ENCODE assay signal across 12 cellular contexts in the genomic region with DNA sequence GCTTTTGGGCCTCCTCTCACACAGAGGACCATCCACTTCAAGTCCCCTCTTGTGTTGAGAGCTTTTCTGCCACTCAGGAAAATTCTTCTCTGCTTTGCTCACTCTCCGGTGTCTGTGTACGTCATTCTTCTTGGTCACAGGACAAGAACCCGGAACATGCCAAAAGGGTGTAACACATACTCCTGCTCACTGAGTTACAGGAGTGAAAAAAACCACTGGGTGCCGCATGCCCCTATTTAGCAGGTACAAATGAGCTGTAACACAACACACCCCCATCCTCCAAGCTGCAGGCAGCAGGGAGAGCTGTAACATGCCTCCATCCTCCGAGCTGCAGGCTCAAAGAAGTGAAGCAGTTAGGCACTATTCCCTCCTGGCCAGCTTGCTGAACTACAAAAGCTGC. TPM values are rescaled to one million over a fixed set of nuclear protein-coding genes. Genes with fewer than 3 reads are reported as not detected.
DNase-seq lines count a peak whose midpoint lies in the region; ATAC-seq, FAIRE-seq and TF ChIP-seq lines count a peak whose summit lies in the region.
"Had no signal": no experiment of that assay in that cellular context is flagged by ENCODE, and none has a peak within 500 bp of the region (broad histone marks: within the 10 kb centered on the region; RNA-seq: fewer than 3 reads in every experiment).

No MANE protein-coding gene starts in this region.

- no peak overlapping the region for H3K4me3 Mint-ChIP-seq in dendritic cell treated with granulocyte-macrophage colony-stimulating factor and Interleukin-4, amounts not matched to agents 40 ng/mL and 50 ng/mL, for 4 days
- no peak overlapping the region for H3K4me3 Mint-ChIP-seq in naive thymus-derived CD8-positive, alpha-beta T cell

- peak overlapping the region; percentile 46 for H3K4me2 ChIP-seq in keratinocyte (ENCODE audit: control insufficient read depth, extremely low read depth, insufficient read depth, low read depth, low read length)

- H3K4me3 ChIP-seq in keratinocyte (ENCODE audit: control insufficient read depth in 2 of 3, extremely low read depth in 1 of 3, insufficient read depth in 2 of 3, low read depth in 1 of 3, low read length in 3 of 3), result peak overlapping the region in 1 of 3 experiments; percentile 23
- H3K4me3 ChIP-seq: testis had no signal

- dilution Hi-C loops in keratinocyte (cut with MboI; ENCODE audit: extremely low pct_ligation_motif_present, low sequenced_read_pairs), result no loop called here

- H3K4me1 Mint-ChIP-seq in dendritic cell treated with granulocyte-macrophage colony-stimulating factor and Interleukin-4, amounts not matched to agents 40 ng/mL and 50 ng/mL, for 4 days (ENCODE audit: low read depth), result peaks cover 33% of the 10 kb centered on the region
- no peaks in the 10 kb centered on the region for H3K4me1 Mint-ChIP-seq in naive thymus-derived CD8-positive, alpha-beta T cell

- ATAC-seq in naive thymus-derived CD8-positive, alpha-beta T cell, result no peak

- no peaks in the 10 kb centered on the region for H3K9me3 ChIP-seq in keratinocyte (ENCODE audit: control insufficient read depth, low read depth, low read length)
- H3K9me3 ChIP-seq: testis had no signal

- intact Hi-C loops in dendritic cell treated with granulocyte-macrophage colony-stimulating factor and Interleukin-4, amounts not matched to agents 40 ng/mL and 50 ng/mL, for 4 days (cut with micrococcal nuclease), result no loop called here

- peak; percentile 99 for FAIRE-seq in keratinocyte (lab: Jason Lieb, UNC)

- H2AFZ ChIP-seq in keratinocyte (ENCODE audit: control insufficient read depth, low read length), result no peak overlapping the region

- no peaks in the 10 kb centered on the region for H3K9me3 Mint-ChIP-seq in dendritic cell treated with granulocyte-macrophage colony-stimulating factor and Interleukin-4, amounts not matched to agents 40 ng/mL and 50 ng/mL, for 4 days
- H3K9me3 Mint-ChIP-seq in naive thymus-derived CD8-positive, alpha-beta T cell, result no peaks in the 10 kb centered on the region

- no peaks in the 10 kb centered on the region for H3K9me1 ChIP-seq in keratinocyte (ENCODE audit: control insufficient read depth, extremely low read depth, insufficient read depth, low read length)

- H3K27me3 Mint-ChIP-seq in dendritic cell treated with granulocyte-macrophage colony-stimulating factor and Interleukin-4, amounts not matched to agents 40 ng/mL and 50 ng/mL, for 4 days, result no peaks in the 10 kb centered on the region
- peaks cover 0 to 5% (median 4%) of the 10 kb centered on the region in 5 donors for H3K27me3 Mint-ChIP-seq in naive thymus-derived CD8-positive, alpha-beta T cell

- no peaks in the 10 kb centered on the region for H3K27me3 ChIP-seq in keratinocyte (ENCODE audit: control insufficient read depth, extremely low read depth, insufficient read depth, low read length)
- H3K27me3 ChIP-seq: testis had no signal

- H3K4me1 ChIP-seq in keratinocyte (ENCODE audit: control insufficient read depth, extremely low read depth, insufficient read depth, low read length), result peaks cover 85% of the 10 kb centered on the region

- H3K79me2 ChIP-seq in keratinocyte (ENCODE audit: control insufficient read depth, insufficient read depth, low read length), result peaks cover 14% of the 10 kb centered on the region

- H3K36me3 ChIP-seq in keratinocyte (ENCODE audit: control insufficient read depth in 2 of 2, extremely low read depth in 1 of 2, insufficient read depth in 2 of 2, low read length in 2 of 2), result no peaks in the 10 kb centered on the region

- H3K36me3 Mint-ChIP-seq in dendritic cell treated with granulocyte-macrophage colony-stimulating factor and Interleukin-4, amounts not matched to agents 40 ng/mL and 50 ng/mL, for 4 days (ENCODE audit: low read depth), result no peaks in the 10 kb centered on the region
- no peaks in the 10 kb centered on the region for H3K36me3 Mint-ChIP-seq in naive thymus-derived CD8-positive, alpha-beta T cell

- peak overlapping the region; percentile 94 for H3K27ac ChIP-seq in keratinocyte (ENCODE audit: control insufficient read depth, insufficient read depth, low read length)
- H3K27ac ChIP-seq: testis had no signal

- POLR2A ChIA-PET in naive thymus-derived CD8-positive, alpha-beta T cell (lab: Charles Lee), result no interaction called here

- peak overlapping the region; percentile 12 for H3K27ac Mint-ChIP-seq in dendritic cell treated with granulocyte-macrophage colony-stimulating factor and Interleukin-4, amounts not matched to agents 40 ng/mL and 50 ng/mL, for 4 days
- H3K27ac Mint-ChIP-seq in naive thymus-derived CD8-positive, alpha-beta T cell, result no peak overlapping the region

- peak overlapping the region; percentile 57 for H3K9ac ChIP-seq in keratinocyte (ENCODE audit: control insufficient read depth, extremely low read depth, insufficient read depth, low read length)

- no peaks in the 10 kb centered on the region for H4K20me1 ChIP-seq in keratinocyte (ENCODE audit: control insufficient read depth, extremely low read depth, insufficient read depth, low read length)

- TF ChIP-seq CTCF in keratinocyte (optimal IDR thresholded peaks at IDR 0.05 in 1 of 3, IDR thresholded peaks at IDR 0.05 in 1 of 3, conservative IDR thresholded peaks at IDR 0.05 in 1 of 3; ENCODE audit: extremely low read depth in 1 of 3, insufficient read depth in 2 of 3, low read length in 3 of 3), result peak in 2 of 3 experiments; percentile 6 to 30

- DNase-seq in NCI-H510A (lab: John Stamatoyannopoulos, UW), result peak; percentile 17
- DNase-seq in keratinocyte (ENCODE audit: low read depth, low spot score), result peak; percentile 97
- DNase-seq in stromal cell of bone marrow (ENCODE audit: low read depth), result peak; percentile 21
- DNase-seq in NCI-H1048 (lab: John Stamatoyannopoulos, UW), result no peak
- DNase-seq in Kasumi-1 (lab: John Stamatoyannopoulos, UW), result no peak
- DNase-seq in iPS-NIHi7 (ENCODE audit: extremely low spot score), result no peak
- no peak for DNase-seq in naive thymus-derived CD8-positive, alpha-beta T cell
- DNase-seq: hippocampal formation, NCI-H774, testis had no signal

RNA-seq across cellular contexts. Expression of gene CXCL2, which starts 13.0 kb away (rescaled TPM):
- 0.96 to 39.7 TPM (median 9.7 TPM) in 3 replicates for polyA plus RNA-seq in keratinocyte
- polyA plus RNA-seq in keratinocyte (2011; ENCODE audit: low read depth), result 1.6 TPM
- polyA plus RNA-seq in keratinocyte (2011; cell fraction: cytosol; rRNA removed), result 10.4 and 20.3 TPM in 2 replicates
- 115 and 181 TPM in 2 replicates for polyA plus RNA-seq in keratinocyte (2011; cell fraction: nucleus; rRNA removed)
- 0.99 and 5.7 TPM in 2 replicates for polyA plus RNA-seq in keratinocyte (2012; ENCODE audit: low replicate concordance)
- polyA minus RNA-seq in keratinocyte, result 0.69 to 8.7 TPM (median 2.0 TPM) in 3 replicates
- polyA minus RNA-seq in keratinocyte (2011; cell fraction: cytosol; rRNA and poly(A)+ RNA removed), result 18.2 TPM
- 38.9 and 54.1 TPM in 2 replicates for polyA minus RNA-seq in keratinocyte (2011; cell fraction: nucleus; rRNA and poly(A)+ RNA removed)
- not detected for total RNA-seq in naive thymus-derived CD8-positive, alpha-beta T cell
- polyA plus RNA-seq in naive thymus-derived CD8-positive, alpha-beta T cell, result not detected
- polyA plus RNA-seq: neural cell had no signal

RNA-seq across cellular contexts. Expression of gene MTHFD2L, which starts 45.9 kb away (rescaled TPM):
- polyA plus RNA-seq in keratinocyte, result 8.9 to 30.4 TPM (median 27.0 TPM) in 3 replicates
- polyA plus RNA-seq in keratinocyte (2011; ENCODE audit: low read depth), result 9.7 TPM
- polyA plus RNA-seq in keratinocyte (2011; cell fraction: cytosol; rRNA removed), result 13.2 and 23.9 TPM in 2 replicates
- 32.4 and 45.1 TPM in 2 replicates for polyA plus RNA-seq in keratinocyte (2011; cell fraction: nucleus; rRNA removed)
- polyA plus RNA-seq in keratinocyte (2012; ENCODE audit: low replicate concordance), result 9.0 and 10.8 TPM in 2 replicates
- polyA minus RNA-seq in keratinocyte, result 4.9 to 54.3 TPM (median 33.5 TPM) in 3 replicates
- polyA minus RNA-seq in keratinocyte (2011; cell fraction: cytosol; rRNA and poly(A)+ RNA removed), result 33.4 TPM
- polyA minus RNA-seq in keratinocyte (2011; cell fraction: nucleus; rRNA and poly(A)+ RNA removed), result 34.2 and 75.0 TPM in 2 replicates
- 10 to 100 TPM; 13.3 to 14.8 TPM for total RNA-seq in naive thymus-derived CD8-positive, alpha-beta T cell
- polyA plus RNA-seq in naive thymus-derived CD8-positive, alpha-beta T cell, result 1 to 10 TPM; 5.2 to 7.8 (median 6.5) TPM

Comparison
In these comparisons a context has a peak if more than half of its experiments do, and no peak if none do; other contexts are left out.
1. DNase-seq: peak in NCI-H510A (single experiment), keratinocyte (single experiment) and stromal cell of bone marrow (single experiment); none in NCI-H1048 (single experiment), Kasumi-1 (0 of 2), iPS-NIHi7 (single experiment) and naive thymus-derived CD8-positive, alpha-beta T cell (0 of 10).